Comparison of ENCODE assay signal across 11 cellular contexts in genomic region chr3:53668872-53669271, GRCh38.
DNase-seq lines count a peak whose midpoint lies in the region; ATAC-seq and TF ChIP-seq lines count a peak whose summit lies in the region.
"Had no signal": no experiment of that assay in that cellular context is flagged by ENCODE, and none has a peak within 500 bp of the region (broad histone marks: within the 10 kb centered on the region; RNA-seq: fewer than 3 reads in every experiment).

No MANE protein-coding gene starts in this region.

- no peaks in the 10 kb centered on the region for H4K20me1 ChIP-seq in neural cell (ENCODE audit: insufficient read depth)

- no peak overlapping the region for H3K4me2 ChIP-seq in neural cell (ENCODE audit: low read length)

- TF ChIP-seq EP300 in neural cell (conservative IDR thresholded peaks at IDR 0.05; ENCODE audit: poor library complexity, severe bottlenecking): no peak

- H3K9me3 ChIP-seq in neural cell (ENCODE audit: low read length) (no peaks in the 10 kb centered on the region), gastrocnemius medialis (no peaks in the 10 kb centered on the region)

- ATAC-seq in GM19463 (IDR thresholded peaks at IDR 0.05; ENCODE audit: unreplicated experiment): no peak
- ATAC-seq in gastrocnemius medialis: no peak

- H3K36me3 ChIP-seq in brain microvascular endothelial cell (replicated peaks): no peaks in the 10 kb centered on the region
- no peaks in the 10 kb centered on the region for H3K36me3 ChIP-seq in neural cell (ENCODE audit: insufficient read depth, low read length)
- H3K36me3 ChIP-seq in gastrocnemius medialis: no peaks in the 10 kb centered on the region

- H3F3A ChIP-seq in neural cell (ENCODE audit: insufficient read depth, low read length, poor library complexity, severe bottlenecking): no peaks in the 10 kb centered on the region

- H3K9me2 ChIP-seq in neural cell (ENCODE audit: insufficient read depth, low read length): no peaks in the 10 kb centered on the region

- TF ChIP-seq RAD21 in neural cell (conservative IDR thresholded peaks at IDR 0.05): peak; percentile 31

- H3K4me1 ChIP-seq in gastrocnemius medialis: no peaks in the 10 kb centered on the region

- no peaks in the 10 kb centered on the region for H3K79me2 ChIP-seq in neural cell (replicated peaks; ENCODE audit: insufficient read depth, low read length)

- TF ChIP-seq POLR2A in gastrocnemius medialis (IDR thresholded peaks at IDR 0.05): no peak

- no peak overlapping the region for H3K4me3 ChIP-seq in Jurkat, Clone E6-1 (ENCODE audit: low read length)
- no peak overlapping the region for H3K4me3 ChIP-seq in brain microvascular endothelial cell (ENCODE audit: low read depth, low read length)
- no peak overlapping the region for H3K4me3 ChIP-seq in neural cell (ENCODE audit: low read length)
- H3K4me3 ChIP-seq in gastrocnemius medialis: no peak overlapping the region

- H2AFZ ChIP-seq in neural cell (ENCODE audit: low read depth, low read length): no peak overlapping the region

- H3K9ac ChIP-seq in neural cell (ENCODE audit: low read length): no peak overlapping the region

- no peak overlapping the region for H3K27ac ChIP-seq in brain microvascular endothelial cell
- no peak overlapping the region for H3K27ac ChIP-seq in neural cell (ENCODE audit: low read length)
- H3K27ac ChIP-seq in gastrocnemius medialis: no peak overlapping the region

- in situ Hi-C loops in brain microvascular endothelial cell (cut with HindIII; ENCODE audit: low pct_ligation_motif_present, low sequenced_read_pairs): no loop called here
- in situ Hi-C loops in gastrocnemius medialis (cut with MboI; ENCODE audit: low sequenced_read_pairs in 4 of 4): no loop called here

- intact Hi-C loops in gastrocnemius medialis (cut with DNase I; ENCODE audit: low total_unique reads): no loop called here

- peak; percentile 26 for DNase-seq in DMS 273 (lab: John Stamatoyannopoulos, UW; ENCODE audit: unreplicated experiment)
- no peak for DNase-seq in DMS 273 treated with DMSO at 0.1 percent for 48 hours (lab: John Stamatoyannopoulos, UW)
- DNase-seq in Jurkat, Clone E6-1 (ENCODE audit: low read depth, low spot score): peak; percentile 18
- DNase-seq in brain microvascular endothelial cell: no peak
- DNase-seq in NK-92 treated with Interleukin-12 subunit alpha and Interleukin-12 subunit beta, amount 100 ng/mL, for 24 hours (lab: John Stamatoyannopoulos, UW): no peak
- no peak for DNase-seq in gastrocnemius medialis
- DNase-seq: 8988T, NCI-H1105, retina had no signal

- TF ChIP-seq CTCF in brain microvascular endothelial cell (IDR thresholded peaks at IDR 0.05; ENCODE audit: low read depth, low read length, missing control alignments) (peak; percentile 65), neural cell (IDR thresholded peaks at IDR 0.05; ENCODE audit: poor library complexity, severe bottlenecking) (no peak), gastrocnemius medialis (IDR thresholded peaks at IDR 0.05 in 4 of 5, conservative IDR thresholded peaks at IDR 0.05 in 1 of 5) (peak in 2 of 5 experiments; percentile 20 to 23)

- H3K27me3 ChIP-seq in brain microvascular endothelial cell (replicated peaks) (no peaks in the 10 kb centered on the region), neural cell (ENCODE audit: insufficient read depth, low read depth, low read length) (no peaks in the 10 kb centered on the region), gastrocnemius medialis (no peaks in the 10 kb centered on the region)

TF ChIP-seq in neural cell, 6 proteins besides CTCF, POLR2A, EP300 and RAD21:
- TF ChIP-seq SMC3 (conservative IDR thresholded peaks at IDR 0.05; ENCODE audit: poor library complexity) (no peak), REST (IDR thresholded peaks at IDR 0.05; ENCODE audit: borderline replicate concordance) (no peak), EZH2 (IDR thresholded peaks at IDR 0.05; ENCODE audit: borderline replicate concordance, insufficient read depth, low read length, poor library complexity, severe bottlenecking) (no peak), POLR2AphosphoS5 (IDR thresholded peaks at IDR 0.05) (no peak), TAF1 (IDR thresholded peaks at IDR 0.05; ENCODE audit: low read depth) (no peak), MXI1 (conservative IDR thresholded peaks at IDR 0.05; ENCODE audit: poor library complexity, severe bottlenecking) (no peak)

Comparison
In these comparisons a context has a peak if more than half of its experiments do, and no peak if none do; other contexts are left out.
1. DNase-seq: peak in DMS 273 (single experiment) and Jurkat, Clone E6-1 (single experiment); none in DMS 273 treated with DMSO at 0.1 percent for 48 hours (single experiment), brain microvascular endothelial cell (single experiment), NK-92 treated with Interleukin-12 subunit alpha and Interleukin-12 subunit beta, amount 100 ng/mL, for 24 hours (single experiment) and gastrocnemius medialis (0 of 2).